In the genomic region with DNA sequence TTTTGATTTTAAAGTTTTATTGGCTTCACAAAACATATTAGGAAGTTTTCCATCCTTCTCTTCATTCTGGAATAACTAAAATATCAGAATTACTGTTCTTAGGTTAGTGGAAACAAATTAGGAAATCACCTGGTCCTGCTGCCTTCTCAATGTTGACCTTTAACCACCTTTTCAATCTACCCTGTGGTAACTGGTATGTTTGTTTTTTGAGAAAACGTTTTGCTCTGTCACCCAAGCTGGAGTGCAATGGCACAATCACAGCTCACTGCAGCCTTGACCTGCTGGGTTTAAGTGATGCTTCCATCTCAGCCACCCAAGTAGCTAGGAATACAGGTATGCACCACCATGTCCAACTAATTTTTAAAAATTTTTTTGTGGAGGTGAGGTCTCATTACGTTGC, we compare ENCODE assay signal across 13 cellular contexts. TPM values are rescaled to one million over a fixed set of nuclear protein-coding genes. Genes with fewer than 3 reads are reported as not detected.
DNase-seq lines count a peak whose midpoint lies in the region; FAIRE-seq and TF ChIP-seq lines count a peak whose summit lies in the region.
"Had no signal": no experiment of that assay in that cellular context is flagged by ENCODE, and none has a peak within 500 bp of the region (broad histone marks: within the 10 kb centered on the region; RNA-seq: fewer than 3 reads in every experiment).

No MANE protein-coding gene starts in this region.

- no peak overlapping the region for H3K4ac ChIP-seq in H1 (replicated peaks; ENCODE audit: insufficient read length, low read depth, low read length)

- POLR2A ChIA-PET in H1 (lab: Charles Lee; ENCODE audit: partially characterized antibody): no interaction called here

- H3K9me3 ChIP-seq in H1 (ENCODE audit: insufficient read depth in 2 of 2, low read depth in 1 of 2, low read length in 1 of 2): no peaks in the 10 kb centered on the region
- no peaks in the 10 kb centered on the region for H3K9me3 ChIP-seq in liver (ENCODE audit: control insufficient read depth in 4 of 4, low read length in 3 of 4)
- H3K9me3 ChIP-seq: Caco-2 had no signal

- no peak overlapping the region for H2BK15ac ChIP-seq in H1 (ENCODE audit: low read length)

- no peak overlapping the region for H2BK5ac ChIP-seq in H1 (ENCODE audit: low read depth, low read length)

- H4K91ac ChIP-seq in H1 (replicated peaks; ENCODE audit: insufficient read length, low read length): no peak overlapping the region

- 74% methylated on average over 2 of the region's 2 CpGs; no CpG with 5 or more reads in 1 of the 2 experiments for WGBS in H1 (ENCODE audit: extremely low coverage in 1 of 2, insufficient coverage in 1 of 2, insufficient read length in 1 of 2, insufficient replicate concordance in 2 of 2, low coverage in 1 of 2, low lambda C conversion rate in 2 of 2, missing lambda C conversion rate in 1 of 2), 2 experiments
- 55% methylated on average over 2 of the region's 2 CpGs for WGBS in liver

- H3K36me3 ChIP-seq in H1 (ENCODE audit: control insufficient read depth in 2 of 4, insufficient read depth in 4 of 4, low read length in 3 of 4) (no peaks in the 10 kb centered on the region), liver (ENCODE audit: control insufficient read depth in 4 of 4, insufficient read depth in 3 of 4, low read depth in 1 of 4, low read length in 3 of 4) (peaks cover 0 to 5% (median 0%) of the 10 kb centered on the region in 4 donors)

- no peak overlapping the region for H3K14ac ChIP-seq in H1 (ENCODE audit: insufficient read length)

- H3K27me3 ChIP-seq in H1 (replicated peaks in 1 of 4; ENCODE audit: control insufficient read depth in 3 of 4, extremely low read depth in 1 of 4, insufficient read depth in 3 of 4, low read length in 3 of 4): no peaks in the 10 kb centered on the region
- no peaks in the 10 kb centered on the region for H3K27me3 ChIP-seq in liver (ENCODE audit: control insufficient read depth in 4 of 4, insufficient read depth in 4 of 4, low read length in 3 of 4)

- H2AFZ ChIP-seq in H1 (ENCODE audit: low read length): no peak overlapping the region
- H2AFZ ChIP-seq: GM23338 had no signal

- H3K4me2 ChIP-seq in H1 (ENCODE audit: insufficient read depth in 1 of 2, low read depth in 2 of 2, low read length in 2 of 2): no peak overlapping the region
- H3K4me2 ChIP-seq: GM23338 had no signal

- CTCF ChIA-PET in H1 (lab: Charles Lee; ENCODE audit: partially characterized antibody): interaction anchor here (1.1 kb wide), 1 partner anchor 37 kb away, joined by 3 read pairs; no protein-coding TSS in a partner anchor

- H4K20me1 ChIP-seq in H1 (replicated peaks in 1 of 2; ENCODE audit: control insufficient read depth in 1 of 2, insufficient read depth in 2 of 2, low read length in 2 of 2): no peaks in the 10 kb centered on the region

- no peak overlapping the region for H2BK12ac ChIP-seq in H1 (ENCODE audit: low read depth, low read length)

- no peak overlapping the region for H3K18ac ChIP-seq in H1 (ENCODE audit: extremely low read depth, low read length)

- no peak overlapping the region for H2BK20ac ChIP-seq in H1 (ENCODE audit: low read length)

- H3K23me2 ChIP-seq in H1 (ENCODE audit: low read depth, low read length): no peaks in the 10 kb centered on the region

- FAIRE-seq in GM18507 (lab: Jason Lieb, UNC) (peak; percentile 67), H1 (lab: Jason Lieb, UNC) (peak; percentile 96)

- H3K56ac ChIP-seq in H1 (replicated peaks; ENCODE audit: insufficient read length, low read depth, low read length): no peak overlapping the region

- H3K79me1 ChIP-seq in H1 (ENCODE audit: low read depth, low read length): no peaks in the 10 kb centered on the region

- H3K4me3 ChIP-seq in H1 (ENCODE audit: extremely low read depth in 1 of 4, insufficient read depth in 2 of 4, low read depth in 3 of 4, low read length in 4 of 4): no peak overlapping the region
- H3K4me3 ChIP-seq in liver (ENCODE audit: low read depth in 1 of 3, low read length in 3 of 3): no peak overlapping the region
- H3K4me3 ChIP-seq: GM23338 had no signal

- no peak for TF ChIP-seq EP300 in H1 (IDR thresholded peaks at IDR 0.05; ENCODE audit: borderline replicate concordance in 1 of 2, low read depth in 2 of 2, low read length in 2 of 2)

- no peak overlapping the region for H2BK120ac ChIP-seq in H1 (replicated peaks; ENCODE audit: low read depth, low read length)

- no peak for TF ChIP-seq CTCF in 22Rv1 (IDR thresholded peaks at IDR 0.05)
- TF ChIP-seq CTCF in H1 (IDR thresholded peaks at IDR 0.05; ENCODE audit: control extremely low read depth in 1 of 3, insufficient read depth in 1 of 3, low read depth in 1 of 3, low read length in 3 of 3): no peak
- no peak for TF ChIP-seq CTCF in liver (IDR thresholded peaks at IDR 0.05; ENCODE audit: low read depth, low read length, missing input control)

- no peak overlapping the region for H4K5ac ChIP-seq in H1 (ENCODE audit: insufficient read length, low read depth, low read length)

- TF ChIP-seq RAD21 in H1 (IDR thresholded peaks at IDR 0.05 in 1 of 2, conservative IDR thresholded peaks at IDR 0.05 in 1 of 2; ENCODE audit: low read depth in 2 of 2, low read length in 2 of 2) (no peak), liver (IDR thresholded peaks at IDR 0.05) (peak; percentile 41 to 53)

- H3K4me1 ChIP-seq in H1 (replicated peaks in 1 of 4; ENCODE audit: control insufficient read depth in 3 of 4, insufficient read depth in 4 of 4, low read length in 3 of 4) (no peaks in the 10 kb centered on the region), liver (ENCODE audit: control insufficient read depth in 4 of 4, insufficient read depth in 4 of 4, low read length in 3 of 4) (peaks cover 0 to 8% (median under 1%) of the 10 kb centered on the region in 4 donors)
- H3K4me1 ChIP-seq: Caco-2 had no signal

- H3K9ac ChIP-seq in H1 (replicated peaks in 1 of 4; ENCODE audit: extremely low read depth in 1 of 4, low read depth in 3 of 4, low read length in 3 of 4) (no peak overlapping the region), liver (ENCODE audit: low read depth in 1 of 2, low read length in 2 of 2) (no peak overlapping the region)

- no peak overlapping the region for H2AK5ac ChIP-seq in H1 (ENCODE audit: low read depth, low read length)

- H3K27ac ChIP-seq in 22Rv1: peak overlapping the region; percentile 29; the same call in 1 of the 2 replicates
- no peak overlapping the region for H3K27ac ChIP-seq in H1 (ENCODE audit: low read depth, low read length)
- H3K27ac ChIP-seq in liver (ENCODE audit: low read depth in 1 of 2, low read length in 2 of 2): no peak overlapping the region
- no peak overlapping the region for H3K27ac ChIP-seq in substantia nigra (ENCODE audit: low read depth, low read length, poor library complexity, severe bottlenecking)
- H3K27ac ChIP-seq: HL-60 had no signal

- H4K8ac ChIP-seq in H1 (ENCODE audit: extremely low read depth, insufficient read depth, low read length): no peak overlapping the region

- no peaks in the 10 kb centered on the region for H3K79me2 ChIP-seq in H1 (ENCODE audit: control insufficient read depth in 1 of 2, insufficient read depth in 2 of 2, low read length in 2 of 2)

- DNase-seq in GM18507 (ENCODE audit: extremely low spot score, insufficient read length, low read depth) (no peak), H1 (ENCODE audit: low read depth in 1 of 2, low spot score in 2 of 2) (no peak), 8988T (no peak), substantia nigra (lab: John Stamatoyannopoulos, UW) (no peak), nucleus accumbens (lab: John Stamatoyannopoulos, UW) (no peak)
- DNase-seq: Caco-2; CD8-positive, alpha-beta memory T cell; H9; KG1 had no signal

- H3K23ac ChIP-seq in H1 (ENCODE audit: insufficient read length): no peak overlapping the region

- no peak for TF ChIP-seq POLR2A in H1 (IDR thresholded peaks at IDR 0.05; ENCODE audit: control extremely low read depth in 1 of 2, low read depth in 2 of 2, low read length in 2 of 2)

TF ChIP-seq in H1, 55 proteins besides CTCF, POLR2A, EP300 and RAD21 (continues in another document):
- TF ChIP-seq HDAC2 (IDR thresholded peaks at IDR 0.05; ENCODE audit: borderline replicate concordance in 1 of 2, low read depth in 2 of 2, low read length in 2 of 2) (no peak), CTBP2 (IDR thresholded peaks at IDR 0.05; ENCODE audit: borderline replicate concordance, insufficient read depth, insufficient read length, low read length) (no peak), SUZ12 (IDR thresholded peaks at IDR 0.05; ENCODE audit: low read length) (no peak), SP4 (IDR thresholded peaks at IDR 0.05; ENCODE audit: low read length) (no peak), KDM5A (IDR thresholded peaks at IDR 0.05; ENCODE audit: low read length) (no peak), SIX5 (IDR thresholded peaks at IDR 0.05; ENCODE audit: low read depth, low read length) (no peak), TCF12 (IDR thresholded peaks at IDR 0.05; ENCODE audit: low read depth, low read length) (no peak), HDAC6 (IDR thresholded peaks at IDR 0.05; ENCODE audit: low read depth, low read length) (no peak), KDM1A (IDR thresholded peaks at IDR 0.05; ENCODE audit: borderline replicate concordance, low read length) (no peak)

TF ChIP-seq in liver, 16 proteins besides CTCF, POLR2A, EP300 and RAD21 (continues in another document):
- TF ChIP-seq FOXA1 (IDR thresholded peaks at IDR 0.05) (peak; percentile 48), TAF1 (conservative IDR thresholded peaks at IDR 0.05) (no peak), RXRA (IDR thresholded peaks at IDR 0.05) (peak; percentile 94 to 95), HNF4A (conservative IDR thresholded peaks at IDR 0.05) (peak; percentile 85 to 86)
- TF ChIP-seq, protein P1, sequence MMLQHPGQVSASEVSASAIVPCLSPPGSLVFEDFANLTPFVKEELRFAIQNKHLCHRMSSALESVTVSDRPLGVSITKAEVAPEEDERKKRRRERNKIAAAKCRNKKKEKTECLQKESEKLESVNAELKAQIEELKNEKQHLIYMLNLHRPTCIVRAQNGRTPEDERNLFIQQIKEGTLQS (IDR thresholded peaks at IDR 0.05): peak; percentile 10
- TF ChIP-seq, protein P2, sequence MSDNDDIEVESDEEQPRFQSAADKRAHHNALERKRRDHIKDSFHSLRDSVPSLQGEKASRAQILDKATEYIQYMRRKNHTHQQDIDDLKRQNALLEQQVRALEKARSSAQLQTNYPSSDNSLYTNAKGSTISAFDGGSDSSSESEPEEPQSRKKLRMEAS (IDR thresholded peaks at IDR 0.05): peak; percentile 60

RNA-seq across cellular contexts. Expression of a gene that starts 28.4 kb away (rescaled TPM):
- total RNA-seq in H1 (2021; fragmentation: NEBNext Ultra II Directional; extraction: Animal tissue kit (Norgen Biotek cat#: 25700)): 3.4 and 4.4 TPM in 2 replicates
- polyA plus RNA-seq in H1 (2011; rRNA removed) (3.4 and 3.7 TPM in 2 replicates), liver (10 to 100 TPM; 16.4 to 44.3 TPM)
- polyA plus RNA-seq in H1 (2011; cell fraction: cytosol; rRNA removed): 3.9 TPM
- polyA plus RNA-seq in H1 (2011; cell fraction: nucleus; rRNA removed): 3.4 TPM
- polyA plus RNA-seq in H1 (2012, experiment 1 of 2): 2.2 to 5.6 TPM (median 3.3 TPM) in 4 replicates
- polyA plus RNA-seq in H1 (2012, experiment 2 of 2): 2.6 TPM
- 3.1 TPM for polyA plus RNA-seq in H1 (2013, experiment 1 of 2)
- 2.6 TPM for polyA plus RNA-seq in H1 (2013, experiment 2 of 2)
- polyA minus RNA-seq in H1 (2011; rRNA and poly(A)+ RNA removed): 1.7 and 1.8 TPM in 2 replicates
- polyA minus RNA-seq in H1 (2011; cell fraction: cytosol; rRNA and poly(A)+ RNA removed): 2.5 TPM
- 9.7 TPM for polyA minus RNA-seq in H1 (2011; cell fraction: nucleus; rRNA and poly(A)+ RNA removed)
- 10 to 100 TPM; 13.1 to 14.4 TPM for total RNA-seq in liver
